Comparison of ENCODE assay signal across 9 cellular contexts in the genomic region with DNA sequence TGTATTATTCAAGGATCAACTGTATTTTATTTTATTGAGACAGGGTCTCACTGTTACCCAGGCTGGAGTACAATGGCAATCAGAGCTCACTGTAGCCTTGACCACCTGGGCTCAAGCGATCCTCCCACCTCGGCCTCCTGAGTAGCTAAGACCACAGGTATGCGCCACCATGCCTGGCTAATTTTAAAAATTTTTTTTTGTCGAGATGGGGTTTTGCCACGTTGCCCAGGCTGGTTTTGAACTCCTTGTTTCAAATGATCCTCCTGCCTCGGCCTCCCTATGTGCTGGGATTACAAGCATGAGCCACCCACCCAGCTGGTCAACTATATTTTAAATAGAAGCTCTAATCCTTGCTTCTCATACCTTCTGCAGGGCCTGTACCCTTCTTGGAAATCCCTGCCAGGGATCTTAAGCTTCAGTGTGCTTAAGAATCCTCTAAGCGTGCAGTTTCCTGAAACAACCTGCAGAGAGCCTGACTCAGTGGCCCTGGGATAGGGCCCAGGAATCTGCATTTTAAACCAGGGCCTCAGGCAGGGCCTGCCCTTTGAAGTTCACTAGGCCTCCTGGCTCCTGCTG. TPM values are rescaled to one million over a fixed set of nuclear protein-coding genes. Genes with fewer than 3 reads are reported as not detected.
A peak's percentile ranks its signal among the peaks of the same experiment; 100 is the strongest.
DNase-seq lines count a peak whose midpoint lies in the region; ATAC-seq, FAIRE-seq and TF ChIP-seq lines count a peak whose summit lies in the region.
"Had no signal": no experiment of that assay in that cellular context is flagged by ENCODE, and none has a peak within 500 bp of the region (broad histone marks: within the 10 kb centered on the region; RNA-seq: fewer than 3 reads in every experiment).

No MANE protein-coding gene starts in this region.

- peak overlapping the region; percentile 91 for H3K4me2 ChIP-seq in KMS-11

- peak overlapping the region; percentile 97 to 98 for H3K4me3 Mint-ChIP-seq in CD14-positive monocyte

- no peaks in the 10 kb centered on the region for H3K27me3 ChIP-seq in KMS-11 (ENCODE audit: insufficient read depth, low read depth)
- H3K27me3 ChIP-seq in breast epithelium: no peaks in the 10 kb centered on the region
- H3K27me3 ChIP-seq in neutrophil: no peaks in the 10 kb centered on the region

- H3K4me1 ChIP-seq in KMS-11 (ENCODE audit: low read depth, poor library complexity, severe bottlenecking): peaks cover 66% of the 10 kb centered on the region
- peaks cover 12 to 13% of the 10 kb centered on the region in 2 donors for H3K4me1 ChIP-seq in breast epithelium
- H3K4me1 ChIP-seq in neutrophil (ENCODE audit: control insufficient read depth in 1 of 2, insufficient read depth in 1 of 2, low read depth in 1 of 2, low read length in 1 of 2): peaks cover 80 to 100% of the 10 kb centered on the region in 2 experiments

- TF ChIP-seq POLR2A in breast epithelium (IDR thresholded peaks at IDR 0.05): no peak

- peaks cover 71% of the 10 kb centered on the region for H3K4me1 Mint-ChIP-seq in CD14-positive monocyte

- H3K27me3 Mint-ChIP-seq in CD14-positive monocyte (ENCODE audit: low read depth in 3 of 3): no peaks in the 10 kb centered on the region

- no peaks in the 10 kb centered on the region for H4K20me1 ChIP-seq in KMS-11 (ENCODE audit: insufficient read depth)

- H3K27ac ChIP-seq in KMS-11 (peak overlapping the region; percentile 95), breast epithelium (peak overlapping the region; percentile 87 to 97), neutrophil (peak overlapping the region; percentile 98)

- H2AFZ ChIP-seq in KMS-11 (ENCODE audit: low read depth): no peak overlapping the region

- no peak for ATAC-seq in HG03520 (IDR thresholded peaks at IDR 0.05; ENCODE audit: unreplicated experiment)

- H3K27ac Mint-ChIP-seq in CD14-positive monocyte: peak overlapping the region; percentile 96 to 100 (median 99)

- H3K9me3 ChIP-seq in breast epithelium: no peaks in the 10 kb centered on the region
- H3K9me3 ChIP-seq in neutrophil: no peaks in the 10 kb centered on the region

- FAIRE-seq in GM19239 (lab: Jason Lieb, UNC): no peak

- DNase-seq in CD14-positive monocyte (ENCODE audit: low spot score) (no peak), breast epithelium (ENCODE audit: low spot score in 2 of 2) (no peak), HuH-7 (ENCODE audit: low spot score) (no peak), GM19239 (ENCODE audit: insufficient read length, low spot score) (no peak), GM10266 (ENCODE audit: extremely low spot score) (no peak)
- DNase-seq: DMS79 had no signal

- intact Hi-C loops in CD14-positive monocyte (cut with micrococcal nuclease) (loop anchor here in 1 of 2 donors (5.0 kb wide), 1 partner anchor 38 kb away; no protein-coding TSS in a partner anchor), breast epithelium (cut with DNase I; ENCODE audit: low total_unique reads) (no loop called here)

- H3K9ac ChIP-seq in KMS-11: peak overlapping the region; percentile 62

- H3K79me2 ChIP-seq in KMS-11 (ENCODE audit: insufficient read depth, low read depth): peaks cover 95% of the 10 kb centered on the region

- H3K4me3 ChIP-seq in KMS-11 (IDR thresholded peaks at IDR 0.05; ENCODE audit: insufficient read depth, low read depth, low read length) (no peak overlapping the region), breast epithelium (peak overlapping the region in 2 of 3 donors; percentile 6 to 22), neutrophil (ENCODE audit: low read depth in 1 of 2, low read length in 1 of 2) (peak overlapping the region; percentile 77 to 80)

- peaks cover 3% of the 10 kb centered on the region; the same call in 1 of the 2 replicates for H3K36me3 ChIP-seq in KMS-11 (ENCODE audit: insufficient read depth)
- no peaks in the 10 kb centered on the region for H3K36me3 ChIP-seq in breast epithelium
- peaks cover 39% of the 10 kb centered on the region for H3K36me3 ChIP-seq in neutrophil

- peaks cover 40 to 72% of the 10 kb centered on the region in 2 donors for H3K36me3 Mint-ChIP-seq in CD14-positive monocyte

- H3K9me3 Mint-ChIP-seq in CD14-positive monocyte: peaks cover 0 to 3% (median 0%) of the 10 kb centered on the region in 7 donors

- TF ChIP-seq CTCF in CD14-positive monocyte (IDR thresholded peaks at IDR 0.05) (no peak), KMS-11 (conservative IDR thresholded peaks at IDR 0.05; ENCODE audit: low read depth, low read length) (no peak), breast epithelium (IDR thresholded peaks at IDR 0.05) (no peak), neutrophil (IDR thresholded peaks at IDR 0.05) (no peak), GM10266 (IDR thresholded peaks at IDR 0.05; ENCODE audit: control insufficient read depth, insufficient read depth, low read depth, missing control alignments) (no peak)

RNA-seq across cellular contexts. Expression of a gene that starts 2.9 kb away (rescaled TPM):
- polyA plus RNA-seq in CD14-positive monocyte: 1 to 10 TPM; 3.3 to 7.3 TPM
- 10 to 100 TPM; 20.1 to 52.0 (median 35.7) TPM for total RNA-seq in breast epithelium

RNA-seq across cellular contexts. Expression of a gene that starts 55.3 kb away (rescaled TPM):
- under 1 TPM in 1 of 2 donors, not detected in 1; 0.30 TPM for polyA plus RNA-seq in CD14-positive monocyte
- 1 to 10 TPM in 2 of 3 donors, not detected in 1; 1.6 to 2.9 TPM for total RNA-seq in breast epithelium
